1 cellular context compared by ENCODE assay signal in genomic region chr13:33542309-33543088, GRCh38.
A peak's percentile ranks its signal among the peaks of the same experiment; 100 is the strongest.
TF ChIP-seq lines count a peak whose summit lies in the region.

No MANE protein-coding gene starts in this region.

TF ChIP-seq in HepG2, 621 proteins besides CTCF, POLR2A, EP300 and RAD21 (continued from another document and continues in another):
- peak; percentile 94 for TF ChIP-seq CERS6 (CRISPR knock-in tag; IDR thresholded peaks at IDR 0.05)
- no peak for TF ChIP-seq SRSF4 (IDR thresholded peaks at IDR 0.05; ENCODE audit: low read depth, low read length, poor library complexity, severe bottlenecking)
- peak; percentile 85; the same call in 1 of the 2 replicates for TF ChIP-seq KIAA2018 (CRISPR knock-in tag; IDR thresholded peaks at IDR 0.05; ENCODE audit: borderline replicate concordance)
- TF ChIP-seq THAP8 (CRISPR knock-in tag; IDR thresholded peaks at IDR 0.05; ENCODE audit: borderline replicate concordance) = peak; percentile 79; the same call in 1 of the 2 replicates
- TF ChIP-seq GFI1 (CRISPR knock-in tag; IDR thresholded peaks at IDR 0.05; ENCODE audit: borderline replicate concordance) = peak; percentile 92
- no peak for TF ChIP-seq GTF2F1 (IDR thresholded peaks at IDR 0.05; ENCODE audit: low read length)
- TF ChIP-seq TFE3 (CRISPR knock-in tag; IDR thresholded peaks at IDR 0.05) = peak; percentile 90; the same call in 1 of the 2 replicates
- TF ChIP-seq CHCHD3 (CRISPR knock-in tag; IDR thresholded peaks at IDR 0.05) = peak; percentile 90
- peak; percentile 91 for TF ChIP-seq ZC3H13 (CRISPR knock-in tag; IDR thresholded peaks at IDR 0.05)
- TF ChIP-seq ZNF230 (CRISPR knock-in tag; IDR thresholded peaks at IDR 0.05) = peak; percentile 98
- TF ChIP-seq E2F1 (CRISPR knock-in tag; IDR thresholded peaks at IDR 0.05) = peak; percentile 99
- peak; percentile 99 for TF ChIP-seq ZNF558 (CRISPR knock-in tag; IDR thresholded peaks at IDR 0.05; ENCODE audit: borderline replicate concordance)
- TF ChIP-seq CENPBD1 (CRISPR knock-in tag; IDR thresholded peaks at IDR 0.05; ENCODE audit: borderline replicate concordance, low read depth) = peak; percentile 98; the same call in 1 of the 2 replicates
- TF ChIP-seq RBM39 (IDR thresholded peaks at IDR 0.05; ENCODE audit: low read depth, low read length, poor library complexity, severe bottlenecking) = peak; percentile 78
- peak; percentile 99 for TF ChIP-seq STAG1 (CRISPR knock-in tag; IDR thresholded peaks at IDR 0.05)
- TF ChIP-seq DR1 (CRISPR knock-in tag; IDR thresholded peaks at IDR 0.05) = peak; percentile 91
- peak; percentile 99 for TF ChIP-seq ZNF891 (CRISPR knock-in tag; IDR thresholded peaks at IDR 0.05)
- peak; percentile 94; the same call in 1 of the 2 replicates for TF ChIP-seq ZNF431 (CRISPR knock-in tag; IDR thresholded peaks at IDR 0.05; ENCODE audit: borderline replicate concordance, low read depth)
- TF ChIP-seq PHF21A (CRISPR knock-in tag; IDR thresholded peaks at IDR 0.05) = peak; percentile 85
- no peak for TF ChIP-seq ZNF614 (CRISPR knock-in tag; IDR thresholded peaks at IDR 0.05; ENCODE audit: borderline replicate concordance)
- TF ChIP-seq GPBP1L1 (CRISPR knock-in tag; IDR thresholded peaks at IDR 0.05) = no peak
- TF ChIP-seq ZNF792 (CRISPR knock-in tag; IDR thresholded peaks at IDR 0.05) = peak; percentile 90
- peak; percentile 61 for TF ChIP-seq DRAP1 (CRISPR knock-in tag; IDR thresholded peaks at IDR 0.05)
- TF ChIP-seq HNRNPUL1 (IDR thresholded peaks at IDR 0.05; ENCODE audit: low read depth, low read length) = no peak
- peak; percentile 95 for TF ChIP-seq LBX2 (CRISPR knock-in tag; IDR thresholded peaks at IDR 0.05; ENCODE audit: borderline replicate concordance)
- TF ChIP-seq ATRX (CRISPR knock-in tag; IDR thresholded peaks at IDR 0.05; ENCODE audit: borderline replicate concordance) = peak; percentile 92; the same call in 1 of the 2 replicates
- peak; percentile 98 for TF ChIP-seq ZNF547 (CRISPR knock-in tag; IDR thresholded peaks at IDR 0.05)
- no peak for TF ChIP-seq TCF7 (IDR thresholded peaks at IDR 0.05; ENCODE audit: low read depth)
- TF ChIP-seq MEIS1 (CRISPR knock-in tag; IDR thresholded peaks at IDR 0.05; ENCODE audit: borderline replicate concordance) = peak; percentile 83
- no peak for TF ChIP-seq ZFP36 (IDR thresholded peaks at IDR 0.05; ENCODE audit: borderline replicate concordance, low read depth, low read length, partially characterized antibody)
- peak; percentile 69; the same call in 1 of the 2 replicates for TF ChIP-seq ZBTB21 (CRISPR knock-in tag; IDR thresholded peaks at IDR 0.05)
- peak; percentile 88; the same call in 1 of the 2 replicates for TF ChIP-seq ZNF451 (CRISPR knock-in tag; IDR thresholded peaks at IDR 0.05)
- TF ChIP-seq HNF1B (CRISPR knock-in tag; IDR thresholded peaks at IDR 0.05) = peak; percentile 98
- TF ChIP-seq DZIP1 (CRISPR knock-in tag; IDR thresholded peaks at IDR 0.05) = 0 out of 2 replicates have a peak, but pooled peaks have one; percentile 98
- peak; percentile 91 for TF ChIP-seq ZNF468 (CRISPR knock-in tag; IDR thresholded peaks at IDR 0.05)
- TF ChIP-seq NKX3-1 (CRISPR knock-in tag; IDR thresholded peaks at IDR 0.05) = peak; percentile 90
- TF ChIP-seq HINFP (CRISPR knock-in tag; IDR thresholded peaks at IDR 0.05; ENCODE audit: low read depth) = peak; percentile 87
